ENCODE assay signal across 8 cellular contexts in genomic region chr20:57627972-57628650, GRCh38. TPM values are rescaled to one million over a fixed set of nuclear protein-coding genes. Genes with fewer than 3 reads are reported as not detected.
A peak's percentile ranks its signal among the peaks of the same experiment; 100 is the strongest.
DNase-seq lines count a peak whose midpoint lies in the region; ATAC-seq, FAIRE-seq and TF ChIP-seq lines count a peak whose summit lies in the region.

No MANE protein-coding gene starts in this region.

- TF ChIP-seq POLR2A in heart left ventricle (IDR thresholded peaks at IDR 0.05): no peak

- H3K27ac ChIP-seq in heart left ventricle: peak overlapping the region; percentile 56 to 93 (median 76)
- peak overlapping the region; percentile 68 to 83 for H3K27ac ChIP-seq in small intestine (ENCODE audit: low read depth in 1 of 2, low read length in 1 of 2)

- WGBS in heart left ventricle, 4 donors: 27 to 48% (median 36%) methylated on average over 9 to 10 of the region's 10 CpGs
- WGBS in small intestine, 3 donors: 29 to 75% (median 49%) methylated on average over 10 of the region's 10 CpGs

- ATAC-seq in heart left ventricle: peak; percentile 85 to 93 (median 90)

- peak overlapping the region; percentile 66 for H3K4me3 Mint-ChIP-seq in activated T-helper 2 cell treated with anti-CD3 and anti-CD28 coated beads, Interferon-gamma antibody, Interleukin-2, Interleukin-4, amounts not matched to agents 10 μg/mL and 5 μg/mL and 100 μg/mL, durations not matched to agents 14 hours and 24 hours and 36 hours (ENCODE audit: low read depth)

- FAIRE-seq in small intestine (lab: Jason Lieb, UNC): no peak

- peaks cover 0 to 14% (median 5%) of the 10 kb centered on the region in 12 donors for H3K9me3 ChIP-seq in heart left ventricle
- no peaks in the 10 kb centered on the region for H3K9me3 ChIP-seq in small intestine (ENCODE audit: control insufficient read depth, low read depth)

- peaks cover 13% of the 10 kb centered on the region for H3K36me3 Mint-ChIP-seq in activated T-helper 2 cell treated with anti-CD3 and anti-CD28 coated beads, Interferon-gamma antibody, Interleukin-2, Interleukin-4, amounts not matched to agents 10 μg/mL and 5 μg/mL and 100 μg/mL, durations not matched to agents 14 hours and 24 hours and 36 hours (ENCODE audit: low read depth)

- H3K27me3 ChIP-seq in heart left ventricle (peaks cover 0 to 4% (median 0%) of the 10 kb centered on the region in 9 donors), small intestine (ENCODE audit: control insufficient read depth in 2 of 2, insufficient read depth in 2 of 2, low read length in 2 of 2) (no peaks in the 10 kb centered on the region)

- peaks cover 37% of the 10 kb centered on the region for H3K27me3 Mint-ChIP-seq in activated T-helper 2 cell treated with anti-CD3 and anti-CD28 coated beads, Interferon-gamma antibody, Interleukin-2, Interleukin-4, amounts not matched to agents 10 μg/mL and 5 μg/mL and 100 μg/mL, durations not matched to agents 14 hours and 24 hours and 36 hours (ENCODE audit: low read depth)

- DNase-seq in AG09309 (ENCODE audit: low read depth) (peak; percentile 10), NAMALWA (ENCODE audit: low spot score) (peak; percentile 76), heart left ventricle (peak in 4 of 5 donors; percentile 47 to 70 (median 68)), small intestine (peak; percentile 50), NCI-H1417 (lab: John Stamatoyannopoulos, UW) (no peak), NCI-H1694 treated with DMSO at 0.1 percent for 48 hours (lab: John Stamatoyannopoulos, UW) (no peak), NCI-H128 (lab: John Stamatoyannopoulos, UW; ENCODE audit: unreplicated experiment) (no peak)
- no peak for DNase-seq in activated T-helper 2 cell treated with anti-CD3 and anti-CD28 coated beads, Interferon-gamma antibody, Interleukin-2, Interleukin-4, amounts not matched to agents 10 μg/mL and 5 μg/mL and 100 μg/mL, durations not matched to agents 14 hours and 24 hours and 36 hours (ENCODE audit: low spot score)

- intact Hi-C loops in activated T-helper 2 cell treated with anti-CD3 and anti-CD28 coated beads, Interferon-gamma antibody, Interleukin-2, Interleukin-4, amounts not matched to agents 10 μg/mL and 5 μg/mL and 100 μg/mL, durations not matched to agents 14 hours and 24 hours and 36 hours (cut with micrococcal nuclease): loop anchor here (1.0 kb wide), 1 partner anchor 9 kb away; no protein-coding TSS in a partner anchor
- intact Hi-C loops in heart left ventricle (cut with DNase I): loop anchor here in 1 of 10 donors (10.0 kb wide), 1 partner anchor 557 kb away; no protein-coding TSS in a partner anchor

- H3K4me1 Mint-ChIP-seq in activated T-helper 2 cell treated with anti-CD3 and anti-CD28 coated beads, Interferon-gamma antibody, Interleukin-2, Interleukin-4, amounts not matched to agents 10 μg/mL and 5 μg/mL and 100 μg/mL, durations not matched to agents 14 hours and 24 hours and 36 hours (ENCODE audit: low read depth): peaks cover 40% of the 10 kb centered on the region

- H3K4me3 ChIP-seq in AG09309 (ENCODE audit: control insufficient read depth, low read depth, low read length) (no peak overlapping the region), heart left ventricle (peak overlapping the region in 9 of 12 donors; percentile 0 to 42 (median 24)), small intestine (ENCODE audit: low read depth in 1 of 2, low read length in 2 of 2) (no peak overlapping the region)

- peaks cover 22% of the 10 kb centered on the region for H3K9me3 Mint-ChIP-seq in activated T-helper 2 cell treated with anti-CD3 and anti-CD28 coated beads, Interferon-gamma antibody, Interleukin-2, Interleukin-4, amounts not matched to agents 10 μg/mL and 5 μg/mL and 100 μg/mL, durations not matched to agents 14 hours and 24 hours and 36 hours

- H3K36me3 ChIP-seq in heart left ventricle (no peaks in the 10 kb centered on the region), small intestine (ENCODE audit: control insufficient read depth in 2 of 2, insufficient read depth in 2 of 2, low read length in 2 of 2) (no peaks in the 10 kb centered on the region)

- H3K27ac Mint-ChIP-seq in activated T-helper 2 cell treated with anti-CD3 and anti-CD28 coated beads, Interferon-gamma antibody, Interleukin-2, Interleukin-4, amounts not matched to agents 10 μg/mL and 5 μg/mL and 100 μg/mL, durations not matched to agents 14 hours and 24 hours and 36 hours: peak overlapping the region; percentile 98

- TF ChIP-seq CTCF in AG09309 (IDR thresholded peaks at IDR 0.05; ENCODE audit: control insufficient read depth, insufficient read depth, low read depth, low read length, missing control alignments) (no peak), heart left ventricle (IDR thresholded peaks at IDR 0.05) (no peak)

- H3K4me1 ChIP-seq in heart left ventricle (peaks cover 0 to 40% (median 11%) of the 10 kb centered on the region in 12 donors), small intestine (ENCODE audit: control insufficient read depth in 2 of 2, insufficient read depth in 1 of 2, low read depth in 1 of 2, low read length in 1 of 2) (peaks cover 0 to 3% of the 10 kb centered on the region in 2 donors)

RNA-seq across cellular contexts. Expression of gene ZBP1, which starts 7.9 kb away (rescaled TPM):
- 0.32 and 0.62 TPM in 2 replicates for total RNA-seq in activated T-helper 2 cell treated with anti-CD3 and anti-CD28 coated beads, Interferon-gamma antibody, Interleukin-2, Interleukin-4, amounts not matched to agents 10 μg/mL and 5 μg/mL and 100 μg/mL, durations not matched to agents 14 hours and 24 hours and 36 hours
- total RNA-seq in heart left ventricle: 1 to 10 TPM in 2 of 9 donors, under 1 TPM in 2, not detected in 5; 0.21 to 1.7 (median 0.90) TPM
- polyA plus RNA-seq in heart left ventricle: under 1 TPM in 1 of 2 donors, not detected in 1; 0.15 TPM
- polyA plus RNA-seq in small intestine: 1 to 10 TPM in 2 of 3 donors, under 1 TPM in 1; 0.45 to 2.7 (median 2.7) TPM

Comparison
In these comparisons a context has a peak if more than half of its experiments do, and no peak if none do; other contexts are left out.
1. DNase-seq: peak in AG09309 (single experiment), NAMALWA (single experiment), heart left ventricle (4 of 5) and small intestine (single experiment); none in activated T-helper 2 cell treated with anti-CD3 and anti-CD28 coated beads, Interferon-gamma antibody, Interleukin-2, Interleukin-4, amounts not matched to agents 10 μg/mL and 5 μg/mL and 100 μg/mL, durations not matched to agents 14 hours and 24 hours and 36 hours (single experiment), NCI-H1417 (0 of 3), NCI-H1694 treated with DMSO at 0.1 percent for 48 hours (single experiment) and NCI-H128 (single experiment).
2. H3K4me3 ChIP-seq: peak in heart left ventricle (9 of 12); none in AG09309 (single experiment) and small intestine (0 of 2).